2 cellular contexts compared by ENCODE assay signal in the genomic region with DNA sequence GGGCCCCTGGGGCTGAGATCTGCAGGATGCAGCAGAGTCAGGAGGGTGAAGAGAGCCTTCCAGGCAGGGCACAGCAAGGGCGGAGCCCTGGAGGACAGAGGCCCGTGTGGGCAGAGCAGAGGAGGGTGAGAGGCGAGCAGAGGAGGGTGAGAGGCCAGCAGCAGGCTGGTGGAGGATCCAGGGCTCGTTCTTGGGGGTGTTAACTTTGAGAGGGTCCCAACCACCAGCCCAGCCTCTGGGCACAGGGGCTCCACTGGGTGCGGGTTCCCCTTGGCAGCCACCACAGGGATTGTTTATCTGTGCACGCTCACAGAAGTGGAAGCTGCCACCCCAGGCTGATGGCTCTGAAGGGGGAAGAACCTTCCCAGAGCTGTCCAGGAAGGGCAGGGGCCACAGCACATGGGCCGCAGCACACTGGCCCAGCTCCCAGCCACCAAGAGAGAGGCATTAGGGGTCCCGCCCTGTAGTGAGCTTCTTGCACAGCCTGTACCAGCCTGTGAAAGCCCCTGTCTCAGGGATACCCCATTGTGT.
A peak's percentile ranks its signal among the peaks of the same experiment; 100 is the strongest.
TF ChIP-seq lines count a peak whose summit lies in the region.

No MANE protein-coding gene starts in this region.

TF ChIP-seq in A549, 52 proteins besides CTCF, POLR2A, EP300 and RAD21:
- TF ChIP-seq HOXA7 (CRISPR knock-in tag; IDR thresholded peaks at IDR 0.05) (no peak), CHD2 (IDR thresholded peaks at IDR 0.05; ENCODE audit: low read length, partially characterized antibody) (no peak), POLR2AphosphoS2 (conservative IDR thresholded peaks at IDR 0.05; ENCODE audit: low read length) (no peak), HOXB13 (CRISPR knock-in tag; IDR thresholded peaks at IDR 0.05; ENCODE audit: low read depth) (no peak), MYC (IDR thresholded peaks at IDR 0.05; ENCODE audit: borderline replicate concordance, low read length) (no peak), ZC3H11A (IDR thresholded peaks at IDR 0.05) (no peak), RFX5 (IDR thresholded peaks at IDR 0.05) (no peak), RNF2 (IDR thresholded peaks at IDR 0.05; ENCODE audit: borderline replicate concordance, low read depth) (no peak), ZSCAN20 (CRISPR knock-in tag; IDR thresholded peaks at IDR 0.05) (no peak), CEBPB (IDR thresholded peaks at IDR 0.05) (no peak)
- TF ChIP-seq, protein P1, sequence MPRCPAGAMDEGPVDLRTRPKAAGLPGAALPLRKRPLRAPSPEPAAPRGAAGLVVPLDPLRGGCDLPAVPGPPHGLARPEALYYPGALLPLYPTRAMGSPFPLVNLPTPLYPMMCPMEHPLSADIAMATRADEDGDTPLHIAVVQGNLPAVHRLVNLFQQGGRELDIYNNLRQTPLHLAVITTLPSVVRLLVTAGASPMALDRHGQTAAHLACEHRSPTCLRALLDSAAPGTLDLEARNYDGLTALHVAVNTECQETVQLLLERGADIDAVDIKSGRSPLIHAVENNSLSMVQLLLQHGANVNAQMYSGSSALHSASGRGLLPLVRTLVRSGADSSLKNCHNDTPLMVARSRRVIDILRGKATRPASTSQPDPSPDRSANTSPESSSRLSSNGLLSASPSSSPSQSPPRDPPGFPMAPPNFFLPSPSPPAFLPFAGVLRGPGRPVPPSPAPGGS (IDR thresholded peaks at IDR 0.05), result no peak

TF ChIP-seq in HepG2, 621 proteins besides CTCF, POLR2A, EP300 and RAD21 (continues in another document):
- TF ChIP-seq ZIK1 (CRISPR knock-in tag; IDR thresholded peaks at IDR 0.05; ENCODE audit: borderline replicate concordance, low read depth), result no peak
- no peak for TF ChIP-seq TCF7 (IDR thresholded peaks at IDR 0.05; ENCODE audit: low read depth)
- TF ChIP-seq ZNF549 (CRISPR knock-in tag; IDR thresholded peaks at IDR 0.05), result no peak
- TF ChIP-seq ZNF709 (CRISPR knock-in tag; IDR thresholded peaks at IDR 0.05), result 0 out of 2 replicates have a peak, but pooled peaks have one; percentile 42
- no peak for TF ChIP-seq ZNF121 (CRISPR knock-in tag; IDR thresholded peaks at IDR 0.05)
- TF ChIP-seq ZNF780A (CRISPR knock-in tag; IDR thresholded peaks at IDR 0.05), result no peak
- no peak for TF ChIP-seq ZNF879 (CRISPR knock-in tag; IDR thresholded peaks at IDR 0.05)
- TF ChIP-seq ZNF431 (CRISPR knock-in tag; IDR thresholded peaks at IDR 0.05; ENCODE audit: borderline replicate concordance, low read depth), result no peak
- TF ChIP-seq ZBTB7B (CRISPR knock-in tag; IDR thresholded peaks at IDR 0.05), result no peak
- TF ChIP-seq, protein P2, sequence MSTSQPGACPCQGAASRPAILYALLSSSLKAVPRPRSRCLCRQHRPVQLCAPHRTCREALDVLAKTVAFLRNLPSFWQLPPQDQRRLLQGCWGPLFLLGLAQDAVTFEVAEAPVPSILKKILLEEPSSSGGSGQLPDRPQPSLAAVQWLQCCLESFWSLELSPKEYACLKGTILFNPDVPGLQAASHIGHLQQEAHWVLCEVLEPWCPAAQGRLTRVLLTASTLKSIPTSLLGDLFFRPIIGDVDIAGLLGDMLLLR (CRISPR knock-in tag; IDR thresholded peaks at IDR 0.05), result no peak
- TF ChIP-seq AGO1 (IDR thresholded peaks at IDR 0.05; ENCODE audit: low read depth, low read length, poor library complexity, severe bottlenecking), result no peak
- TF ChIP-seq AGO2 (optimal IDR thresholded peaks at IDR 0.05; ENCODE audit: low read depth, low read length), result no peak
- TF ChIP-seq PRDM10 (CRISPR knock-in tag; IDR thresholded peaks at IDR 0.05; ENCODE audit: low read depth), result no peak
- TF ChIP-seq, protein P3, sequence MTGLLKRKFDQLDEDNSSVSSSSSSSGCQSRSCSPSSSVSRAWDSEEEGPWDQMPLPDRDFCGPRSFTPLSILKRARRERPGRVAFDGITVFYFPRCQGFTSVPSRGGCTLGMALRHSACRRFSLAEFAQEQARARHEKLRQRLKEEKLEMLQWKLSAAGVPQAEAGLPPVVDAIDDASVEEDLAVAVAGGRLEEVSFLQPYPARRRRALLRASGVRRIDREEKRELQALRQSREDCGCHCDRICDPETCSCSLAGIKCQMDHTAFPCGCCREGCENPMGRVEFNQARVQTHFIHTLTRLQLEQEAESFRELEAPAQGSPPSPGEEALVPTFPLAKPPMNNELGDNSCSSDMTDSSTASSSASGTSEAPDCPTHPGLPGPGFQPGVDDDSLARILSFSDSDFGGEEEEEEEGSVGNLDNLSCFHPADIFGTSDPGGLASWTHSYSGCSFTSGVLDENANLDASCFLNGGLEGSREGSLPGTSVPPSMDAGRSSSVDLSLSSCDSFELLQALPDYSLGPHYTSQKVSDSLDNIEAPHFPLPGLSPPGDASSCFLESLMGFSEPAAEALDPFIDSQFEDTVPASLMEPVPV (CRISPR knock-in tag; IDR thresholded peaks at IDR 0.05), result no peak
- no peak for TF ChIP-seq ZNF672 (CRISPR knock-in tag; IDR thresholded peaks at IDR 0.05)
- TF ChIP-seq ZBTB4 (CRISPR knock-in tag; IDR thresholded peaks at IDR 0.05; ENCODE audit: borderline replicate concordance), result no peak
- TF ChIP-seq HES4 (CRISPR knock-in tag; IDR thresholded peaks at IDR 0.05; ENCODE audit: borderline replicate concordance), result no peak
- no peak for TF ChIP-seq MXD4 (CRISPR knock-in tag; IDR thresholded peaks at IDR 0.05)
- TF ChIP-seq, protein P4, sequence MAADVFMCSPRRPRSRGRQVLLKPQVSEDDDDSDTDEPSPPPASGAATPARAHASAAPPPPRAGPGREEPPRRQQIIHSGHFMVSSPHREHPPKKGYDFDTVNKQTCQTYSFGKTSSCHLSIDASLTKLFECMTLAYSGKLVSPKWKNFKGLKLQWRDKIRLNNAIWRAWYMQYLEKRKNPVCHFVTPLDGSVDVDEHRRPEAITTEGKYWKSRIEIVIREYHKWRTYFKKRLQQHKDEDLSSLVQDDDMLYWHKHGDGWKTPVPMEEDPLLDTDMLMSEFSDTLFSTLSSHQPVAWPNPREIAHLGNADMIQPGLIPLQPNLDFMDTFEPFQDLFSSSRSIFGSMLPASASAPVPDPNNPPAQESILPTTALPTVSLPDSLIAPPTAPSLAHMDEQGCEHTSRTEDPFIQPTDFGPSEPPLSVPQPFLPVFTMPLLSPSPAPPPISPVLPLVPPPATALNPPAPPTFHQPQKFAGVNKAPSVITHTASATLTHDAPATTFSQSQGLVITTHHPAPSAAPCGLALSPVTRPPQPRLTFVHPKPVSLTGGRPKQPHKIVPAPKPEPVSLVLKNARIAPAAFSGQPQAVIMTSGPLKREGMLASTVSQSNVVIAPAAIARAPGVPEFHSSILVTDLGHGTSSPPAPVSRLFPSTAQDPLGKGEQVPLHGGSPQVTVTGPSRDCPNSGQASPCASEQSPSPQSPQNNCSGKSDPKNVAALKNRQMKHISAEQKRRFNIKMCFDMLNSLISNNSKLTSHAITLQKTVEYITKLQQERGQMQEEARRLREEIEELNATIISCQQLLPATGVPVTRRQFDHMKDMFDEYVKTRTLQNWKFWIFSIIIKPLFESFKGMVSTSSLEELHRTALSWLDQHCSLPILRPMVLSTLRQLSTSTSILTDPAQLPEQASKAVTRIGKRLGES (CRISPR knock-in tag; IDR thresholded peaks at IDR 0.05; ENCODE audit: borderline replicate concordance), result no peak
- no peak for TF ChIP-seq FOXK1 (CRISPR knock-in tag; IDR thresholded peaks at IDR 0.05; ENCODE audit: borderline replicate concordance, low read depth)
- 0 out of 2 replicates have a peak, but pooled peaks have one; percentile 13 for TF ChIP-seq ZNF263 (CRISPR knock-in tag; IDR thresholded peaks at IDR 0.05)
- TF ChIP-seq, protein P5, sequence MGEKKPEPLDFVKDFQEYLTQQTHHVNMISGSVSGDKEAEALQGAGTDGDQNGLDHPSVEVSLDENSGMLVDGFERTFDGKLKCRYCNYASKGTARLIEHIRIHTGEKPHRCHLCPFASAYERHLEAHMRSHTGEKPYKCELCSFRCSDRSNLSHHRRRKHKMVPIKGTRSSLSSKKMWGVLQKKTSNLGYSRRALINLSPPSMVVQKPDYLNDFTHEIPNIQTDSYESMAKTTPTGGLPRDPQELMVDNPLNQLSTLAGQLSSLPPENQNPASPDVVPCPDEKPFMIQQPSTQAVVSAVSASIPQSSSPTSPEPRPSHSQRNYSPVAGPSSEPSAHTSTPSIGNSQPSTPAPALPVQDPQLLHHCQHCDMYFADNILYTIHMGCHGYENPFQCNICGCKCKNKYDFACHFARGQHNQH (CRISPR knock-in tag; IDR thresholded peaks at IDR 0.05), result no peak
- TF ChIP-seq, protein P6, sequence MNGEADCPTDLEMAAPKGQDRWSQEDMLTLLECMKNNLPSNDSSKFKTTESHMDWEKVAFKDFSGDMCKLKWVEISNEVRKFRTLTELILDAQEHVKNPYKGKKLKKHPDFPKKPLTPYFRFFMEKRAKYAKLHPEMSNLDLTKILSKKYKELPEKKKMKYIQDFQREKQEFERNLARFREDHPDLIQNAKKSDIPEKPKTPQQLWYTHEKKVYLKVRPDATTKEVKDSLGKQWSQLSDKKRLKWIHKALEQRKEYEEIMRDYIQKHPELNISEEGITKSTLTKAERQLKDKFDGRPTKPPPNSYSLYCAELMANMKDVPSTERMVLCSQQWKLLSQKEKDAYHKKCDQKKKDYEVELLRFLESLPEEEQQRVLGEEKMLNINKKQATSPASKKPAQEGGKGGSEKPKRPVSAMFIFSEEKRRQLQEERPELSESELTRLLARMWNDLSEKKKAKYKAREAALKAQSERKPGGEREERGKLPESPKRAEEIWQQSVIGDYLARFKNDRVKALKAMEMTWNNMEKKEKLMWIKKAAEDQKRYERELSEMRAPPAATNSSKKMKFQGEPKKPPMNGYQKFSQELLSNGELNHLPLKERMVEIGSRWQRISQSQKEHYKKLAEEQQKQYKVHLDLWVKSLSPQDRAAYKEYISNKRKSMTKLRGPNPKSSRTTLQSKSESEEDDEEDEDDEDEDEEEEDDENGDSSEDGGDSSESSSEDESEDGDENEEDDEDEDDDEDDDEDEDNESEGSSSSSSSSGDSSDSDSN (CRISPR knock-in tag; IDR thresholded peaks at IDR 0.05), result peak; percentile 27; the same call in 1 of the 2 replicates
- no peak for TF ChIP-seq LBX2 (CRISPR knock-in tag; IDR thresholded peaks at IDR 0.05; ENCODE audit: borderline replicate concordance)
- TF ChIP-seq, protein P7, sequence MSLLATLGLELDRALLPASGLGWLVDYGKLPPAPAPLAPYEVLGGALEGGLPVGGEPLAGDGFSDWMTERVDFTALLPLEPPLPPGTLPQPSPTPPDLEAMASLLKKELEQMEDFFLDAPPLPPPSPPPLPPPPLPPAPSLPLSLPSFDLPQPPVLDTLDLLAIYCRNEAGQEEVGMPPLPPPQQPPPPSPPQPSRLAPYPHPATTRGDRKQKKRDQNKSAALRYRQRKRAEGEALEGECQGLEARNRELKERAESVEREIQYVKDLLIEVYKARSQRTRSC (CRISPR knock-in tag; IDR thresholded peaks at IDR 0.05; ENCODE audit: low read depth), result no peak
- no peak for TF ChIP-seq PHF20 (CRISPR knock-in tag; IDR thresholded peaks at IDR 0.05)
- TF ChIP-seq YY1 (IDR thresholded peaks at IDR 0.05; ENCODE audit: insufficient read depth, insufficient replicate concordance, low read depth, low read length), result no peak
- no peak for TF ChIP-seq KAT8 (CRISPR knock-in tag; IDR thresholded peaks at IDR 0.05)
- TF ChIP-seq TFDP2 (CRISPR knock-in tag; IDR thresholded peaks at IDR 0.05), result no peak
- TF ChIP-seq PCBP1 (IDR thresholded peaks at IDR 0.05; ENCODE audit: borderline replicate concordance, low read depth, low read length), result no peak
- TF ChIP-seq SPEN (CRISPR knock-in tag; IDR thresholded peaks at IDR 0.05; ENCODE audit: low read depth), result no peak
